In genomic region chr6:134198093-134198492, GRCh38 we compare ENCODE assay signal across 1 cellular context.
TF ChIP-seq lines count a peak whose summit lies in the region.

No MANE protein-coding gene starts in this region.

TF ChIP-seq in HepG2, 621 proteins besides CTCF, POLR2A, EP300 and RAD21 (continued from another document and continues in another):
- TF ChIP-seq ATF3 (CRISPR knock-in tag; IDR thresholded peaks at IDR 0.05) (peak; percentile 89; the same call in 1 of the 2 replicates), TBX2 (CRISPR knock-in tag; IDR thresholded peaks at IDR 0.05; ENCODE audit: borderline replicate concordance) (peak; percentile 85), KAT8 (CRISPR knock-in tag; IDR thresholded peaks at IDR 0.05) (peak; percentile 86), ZNF296 (CRISPR knock-in tag; conservative IDR thresholded peaks at IDR 0.05) (no peak), ZNF609 (CRISPR knock-in tag; IDR thresholded peaks at IDR 0.05; ENCODE audit: borderline replicate concordance) (peak; percentile 96), KDM4B (CRISPR knock-in tag; IDR thresholded peaks at IDR 0.05) (0 out of 2 replicates have a peak, but pooled peaks have one; percentile 37), HMG20A (CRISPR knock-in tag; IDR thresholded peaks at IDR 0.05; ENCODE audit: borderline replicate concordance) (peak; percentile 98), TERF1 (CRISPR knock-in tag; IDR thresholded peaks at IDR 0.05) (no peak), ZBTB20 (CRISPR knock-in tag; IDR thresholded peaks at IDR 0.05; ENCODE audit: borderline replicate concordance, low read depth) (peak; percentile 94), SMARCE1 (IDR thresholded peaks at IDR 0.05; ENCODE audit: borderline replicate concordance) (no peak), PAXIP1 (CRISPR knock-in tag; conservative IDR thresholded peaks at IDR 0.05) (peak; percentile 97), AHR (CRISPR knock-in tag; IDR thresholded peaks at IDR 0.05) (no peak), ZNF124 (CRISPR knock-in tag; IDR thresholded peaks at IDR 0.05) (peak; percentile 76), DDIT3 (CRISPR knock-in tag; IDR thresholded peaks at IDR 0.05) (peak; percentile 55; the same call in 1 of the 2 replicates), ZNF746 (CRISPR knock-in tag; IDR thresholded peaks at IDR 0.05) (no peak), ZNF460 (CRISPR knock-in tag; IDR thresholded peaks at IDR 0.05; ENCODE audit: borderline replicate concordance) (no peak), ZNF557 (CRISPR knock-in tag; IDR thresholded peaks at IDR 0.05) (no peak), HMGXB3 (CRISPR knock-in tag; IDR thresholded peaks at IDR 0.05; ENCODE audit: borderline replicate concordance) (peak; percentile 61; the same call in 1 of the 2 replicates), IKZF1 (IDR thresholded peaks at IDR 0.05) (no peak), ZBTB44 (CRISPR knock-in tag; IDR thresholded peaks at IDR 0.05) (no peak), MAX (IDR thresholded peaks at IDR 0.05) (peak; percentile 12; the same call in 1 of the 2 replicates), YEATS4 (CRISPR knock-in tag; IDR thresholded peaks at IDR 0.05; ENCODE audit: borderline replicate concordance) (peak; percentile 21; the same call in 1 of the 2 replicates), SNAPC2 (CRISPR knock-in tag; IDR thresholded peaks at IDR 0.05) (no peak), MXI1 (IDR thresholded peaks at IDR 0.05; ENCODE audit: borderline replicate concordance, low read depth, low read length) (peak; percentile 53; the same call in 1 of the 3 replicates), RARA (CRISPR knock-in tag; IDR thresholded peaks at IDR 0.05) (peak; percentile 93), ARNT2 (CRISPR knock-in tag; IDR thresholded peaks at IDR 0.05; ENCODE audit: low read depth) (0 out of 2 replicates have a peak, but pooled peaks have one; percentile 36), MXD1 (CRISPR knock-in tag; IDR thresholded peaks at IDR 0.05) (no peak), ZFP37 (CRISPR knock-in tag; IDR thresholded peaks at IDR 0.05; ENCODE audit: borderline replicate concordance) (0 out of 2 replicates have a peak, but pooled peaks have one; percentile 30), ZBTB49 (CRISPR knock-in tag; IDR thresholded peaks at IDR 0.05; ENCODE audit: borderline replicate concordance) (no peak), TGIF2 (CRISPR knock-in tag; IDR thresholded peaks at IDR 0.05) (peak; percentile 53; the same call in 1 of the 2 replicates), NFATC3 (CRISPR knock-in tag; IDR thresholded peaks at IDR 0.05) (no peak), MED13 (CRISPR knock-in tag; IDR thresholded peaks at IDR 0.05) (peak; percentile 97), NR0B2 (CRISPR knock-in tag; IDR thresholded peaks at IDR 0.05) (no peak), SKI (IDR thresholded peaks at IDR 0.05; ENCODE audit: partially characterized antibody) (peak; percentile 82), ZNF891 (CRISPR knock-in tag; IDR thresholded peaks at IDR 0.05) (no peak), DRAP1 (CRISPR knock-in tag; IDR thresholded peaks at IDR 0.05) (peak; percentile 53; the same call in 1 of the 2 replicates), TCF7L2 (IDR thresholded peaks at IDR 0.05; ENCODE audit: low read depth, low read length) (peak; percentile 97), HNF4A (CRISPR knock-in tag; IDR thresholded peaks at IDR 0.05) (peak; percentile 99), MED8 (CRISPR knock-in tag; IDR thresholded peaks at IDR 0.05; ENCODE audit: insufficient replicate concordance) (peak; percentile 76), ZNF205 (CRISPR knock-in tag; IDR thresholded peaks at IDR 0.05) (peak; percentile 57; the same call in 1 of the 2 replicates), NPAS2 (CRISPR knock-in tag; IDR thresholded peaks at IDR 0.05; ENCODE audit: borderline replicate concordance) (no peak)
